ENCODE assay signal across 8 cellular contexts in genomic region chrX:103405009-103405333, GRCh38. TPM values are rescaled to one million over a fixed set of nuclear protein-coding genes. Genes with fewer than 3 reads are reported as not detected.
A peak's percentile ranks its signal among the peaks of the same experiment; 100 is the strongest.
DNase-seq lines count a peak whose midpoint lies in the region; ATAC-seq and TF ChIP-seq lines count a peak whose summit lies in the region.

No MANE protein-coding gene starts in this region.

- no peaks in the 10 kb centered on the region for H3K9me3 Mint-ChIP-seq in activated naive CD4-positive, alpha-beta T cell treated with anti-CD3 and anti-CD28 coated beads for 36 hours
- H3K9me3 Mint-ChIP-seq in activated T-helper 1 cell treated with anti-CD3 and anti-CD28 coated beads, Interleukin-12 subunit alpha, Interleukin-12 subunit beta, Interleukin-2, Interleukin-4 antibody, amounts not matched to agents 30 ng/mL and 10 ng/mL and 1 ng/mL, durations not matched to agents 14 hours and 24 hours and 36 hours = no peaks in the 10 kb centered on the region

- TF ChIP-seq POLR2A in upper lobe of left lung (IDR thresholded peaks at IDR 0.05) (no peak), thyroid gland (IDR thresholded peaks at IDR 0.05) (no peak)

- H3K4me3 Mint-ChIP-seq in activated naive CD4-positive, alpha-beta T cell treated with anti-CD3 and anti-CD28 coated beads for 36 hours = peak overlapping the region; percentile 78
- peak overlapping the region; percentile 86 for H3K4me3 Mint-ChIP-seq in activated T-helper 1 cell treated with anti-CD3 and anti-CD28 coated beads, Interleukin-12 subunit alpha, Interleukin-12 subunit beta, Interleukin-2, Interleukin-4 antibody, amounts not matched to agents 30 ng/mL and 10 ng/mL and 1 ng/mL, durations not matched to agents 14 hours and 24 hours and 36 hours

- H3K4me3 ChIP-seq in upper lobe of left lung (peak overlapping the region in 3 of 4 donors; percentile 40 to 55 (median 49)), thyroid gland (replicated peaks in 1 of 3) (peak overlapping the region in 1 of 3 donors; percentile 24)

- intact Hi-C loops in activated naive CD4-positive, alpha-beta T cell treated with anti-CD3 and anti-CD28 coated beads for 36 hours (cut with micrococcal nuclease) = loop anchor here (2.0 kb wide), 2 partner anchors 28 to 60 kb away; partner anchors contain the start of gene BEX3
- intact Hi-C loops in activated T-helper 1 cell treated with anti-CD3 and anti-CD28 coated beads, Interleukin-12 subunit alpha, Interleukin-12 subunit beta, Interleukin-2, Interleukin-4 antibody, amounts not matched to agents 30 ng/mL and 10 ng/mL and 1 ng/mL, durations not matched to agents 14 hours and 24 hours and 36 hours (cut with micrococcal nuclease) = no loop called here
- intact Hi-C loops in thyroid gland (cut with DNase I) = no loop called here

- H3K27ac Mint-ChIP-seq in activated naive CD4-positive, alpha-beta T cell treated with anti-CD3 and anti-CD28 coated beads for 36 hours = no peak overlapping the region
- no peak overlapping the region for H3K27ac Mint-ChIP-seq in activated T-helper 1 cell treated with anti-CD3 and anti-CD28 coated beads, Interleukin-12 subunit alpha, Interleukin-12 subunit beta, Interleukin-2, Interleukin-4 antibody, amounts not matched to agents 30 ng/mL and 10 ng/mL and 1 ng/mL, durations not matched to agents 14 hours and 24 hours and 36 hours

- no peaks in the 10 kb centered on the region for H3K36me3 Mint-ChIP-seq in activated naive CD4-positive, alpha-beta T cell treated with anti-CD3 and anti-CD28 coated beads for 36 hours (ENCODE audit: low read depth)
- H3K36me3 Mint-ChIP-seq in activated T-helper 1 cell treated with anti-CD3 and anti-CD28 coated beads, Interleukin-12 subunit alpha, Interleukin-12 subunit beta, Interleukin-2, Interleukin-4 antibody, amounts not matched to agents 30 ng/mL and 10 ng/mL and 1 ng/mL, durations not matched to agents 14 hours and 24 hours and 36 hours (ENCODE audit: low read depth) = no peaks in the 10 kb centered on the region

- H3K36me3 ChIP-seq in upper lobe of left lung (no peaks in the 10 kb centered on the region), thyroid gland (no peaks in the 10 kb centered on the region)

- no peaks in the 10 kb centered on the region for H3K27me3 Mint-ChIP-seq in activated naive CD4-positive, alpha-beta T cell treated with anti-CD3 and anti-CD28 coated beads for 36 hours (ENCODE audit: low read depth)
- peaks cover 4% of the 10 kb centered on the region for H3K27me3 Mint-ChIP-seq in activated T-helper 1 cell treated with anti-CD3 and anti-CD28 coated beads, Interleukin-12 subunit alpha, Interleukin-12 subunit beta, Interleukin-2, Interleukin-4 antibody, amounts not matched to agents 30 ng/mL and 10 ng/mL and 1 ng/mL, durations not matched to agents 14 hours and 24 hours and 36 hours (ENCODE audit: insufficient read depth)

- 24% methylated on average over 7 of the region's 7 CpGs; no CpG with 5 or more reads in 1 of the 2 donors for WGBS in upper lobe of left lung, 2 donors
- 10 to 27% methylated on average over 1 to 5 of the region's 7 CpGs for WGBS in thyroid gland, 2 donors

- DNase-seq in activated naive CD4-positive, alpha-beta T cell treated with anti-CD3 and anti-CD28 coated beads for 36 hours = no peak
- no peak for DNase-seq in activated naive CD4-positive, alpha-beta T cell treated with Interleukin-2 at 50 U/mL for 16 hours
- no peak for DNase-seq in activated T-helper 1 cell treated with anti-CD3 and anti-CD28 coated beads, Interleukin-12 subunit alpha, Interleukin-12 subunit beta, Interleukin-2, Interleukin-4 antibody, amounts not matched to agents 30 ng/mL and 10 ng/mL and 1 ng/mL, durations not matched to agents 14 hours and 24 hours and 36 hours (ENCODE audit: low spot score)
- DNase-seq in left lobe of liver (ENCODE audit: low spot score) = no peak
- no peak for DNase-seq in upper lobe of left lung
- DNase-seq in thyroid gland = no peak
- DNase-seq in NOMO-1 (lab: John Stamatoyannopoulos, UW; ENCODE audit: unreplicated experiment in 2 of 2) = no peak

- H3K9me3 ChIP-seq in upper lobe of left lung = no peaks in the 10 kb centered on the region
- H3K9me3 ChIP-seq in thyroid gland = no peaks in the 10 kb centered on the region

- peak overlapping the region; percentile 30 to 61 (median 36) for H3K27ac ChIP-seq in upper lobe of left lung
- H3K27ac ChIP-seq in thyroid gland = peak overlapping the region in 1 of 3 donors; percentile 64

- CTCF ChIA-PET in activated naive CD4-positive, alpha-beta T cell treated with anti-CD3 and anti-CD28 coated beads for 36 hours (lab: Charles Lee) = interaction anchor here (1.5 kb wide), 1 partner anchor 60 kb away, joined by 4 read pairs; no protein-coding TSS in a partner anchor

- no peak for TF ChIP-seq EP300 in upper lobe of left lung (IDR thresholded peaks at IDR 0.05)

- H3K4me1 Mint-ChIP-seq in activated naive CD4-positive, alpha-beta T cell treated with anti-CD3 and anti-CD28 coated beads for 36 hours (ENCODE audit: low read depth) = peaks cover 3% of the 10 kb centered on the region
- H3K4me1 Mint-ChIP-seq in activated T-helper 1 cell treated with anti-CD3 and anti-CD28 coated beads, Interleukin-12 subunit alpha, Interleukin-12 subunit beta, Interleukin-2, Interleukin-4 antibody, amounts not matched to agents 30 ng/mL and 10 ng/mL and 1 ng/mL, durations not matched to agents 14 hours and 24 hours and 36 hours (ENCODE audit: low read depth) = peaks cover 8% of the 10 kb centered on the region

- ATAC-seq in left lobe of liver (peak; percentile 46), upper lobe of left lung (ENCODE audit: low FRiP score in 2 of 2) (peak in 1 of 2 donors; percentile 47), HG03354 (IDR thresholded peaks at IDR 0.05; ENCODE audit: poor library complexity, severe bottlenecking, unreplicated experiment) (no peak)

- H3K4me1 ChIP-seq in upper lobe of left lung (peaks cover 0 to 3% (median 0%) of the 10 kb centered on the region in 4 donors), thyroid gland (no peaks in the 10 kb centered on the region)

- no peaks in the 10 kb centered on the region for H3K27me3 ChIP-seq in upper lobe of left lung
- H3K27me3 ChIP-seq in thyroid gland = no peaks in the 10 kb centered on the region

- TF ChIP-seq CTCF in upper lobe of left lung (IDR thresholded peaks at IDR 0.05) (no peak), thyroid gland (IDR thresholded peaks at IDR 0.05) (no peak)

RNA-seq across cellular contexts. Expression of gene BEX3, which starts 28.6 kb away (rescaled TPM):
- total RNA-seq in activated naive CD4-positive, alpha-beta T cell treated with anti-CD3 and anti-CD28 coated beads for 36 hours = 10 to 100 TPM; 40.4 to 46.5 TPM
- 2.2 and 2.8 TPM in 2 replicates for total RNA-seq in activated T-helper 1 cell treated with anti-CD3 and anti-CD28 coated beads, Interleukin-12 subunit alpha, Interleukin-12 subunit beta, Interleukin-2, Interleukin-4 antibody, amounts not matched to agents 30 ng/mL and 10 ng/mL and 1 ng/mL, durations not matched to agents 14 hours and 24 hours and 36 hours
- total RNA-seq in left lobe of liver (23.7 TPM), upper lobe of left lung (100 to 1,000 TPM in 4 of 6 donors, 10 to 100 TPM in 2; 89.4 to 204 (median 142) TPM), thyroid gland (100 to 1,000 TPM; 284 to 491 (median 355) TPM)

RNA-seq across cellular contexts. Expression of gene TCEAL9, which starts 48.7 kb away (rescaled TPM):
- 1 to 10 TPM; 3.2 to 3.5 TPM for total RNA-seq in activated naive CD4-positive, alpha-beta T cell treated with anti-CD3 and anti-CD28 coated beads for 36 hours
- 0.13 and 0.32 TPM in 2 replicates for total RNA-seq in activated T-helper 1 cell treated with anti-CD3 and anti-CD28 coated beads, Interleukin-12 subunit alpha, Interleukin-12 subunit beta, Interleukin-2, Interleukin-4 antibody, amounts not matched to agents 30 ng/mL and 10 ng/mL and 1 ng/mL, durations not matched to agents 14 hours and 24 hours and 36 hours
- total RNA-seq in left lobe of liver = 4.0 TPM
- 10 to 100 TPM; 32.2 to 92.7 (median 36.4) TPM for total RNA-seq in upper lobe of left lung
- 100 to 1,000 TPM; 123 to 140 (median 132) TPM for total RNA-seq in thyroid gland
